ENCODE assay signal across 15 cellular contexts in genomic region chr1:54302951-54303843, GRCh38.
DNase-seq lines count a peak whose midpoint lies in the region; ATAC-seq and TF ChIP-seq lines count a peak whose summit lies in the region.
"Had no signal": no experiment of that assay in that cellular context is flagged by ENCODE, and none has a peak within 500 bp of the region (broad histone marks: within the 10 kb centered on the region; RNA-seq: fewer than 3 reads in every experiment).

No MANE protein-coding gene starts in this region.

- POLR2A ChIA-PET in CD4-positive, alpha-beta T cell (lab: Charles Lee), result interaction anchor here (1.0 to 1.1 kb wide), 2 partner anchors 9 to 10 kb away, joined by 3 to 4 read pairs; no protein-coding TSS in a partner anchor
- POLR2A ChIA-PET in IMR-90 (lab: Charles Lee; ENCODE audit: unreplicated experiment), result no interaction called here
- POLR2A ChIA-PET in activated CD4-positive, alpha-beta T cell treated with anti-CD3 and anti-CD28 coated beads, Interleukin-2, amount 10 ng/mL, durations not matched to agents 7 days and 5 days (lab: Charles Lee), result no interaction called here

- no peak for ATAC-seq in CD4-positive, alpha-beta T cell (ENCODE audit: poor library complexity)
- peak; percentile 22; the same call in 1 of the 2 replicates for ATAC-seq in IMR-90 (ENCODE audit: low read depth)
- ATAC-seq in activated naive CD4-positive, alpha-beta T cell treated with anti-CD3 and anti-CD28 coated beads, Interleukin-2, amount 50 U/mL, for 72 hours, result no peak

- H3K27me3 ChIP-seq in CD4-positive, alpha-beta T cell (ENCODE audit: control insufficient read depth, insufficient read depth, low read length), result no peaks in the 10 kb centered on the region
- no peaks in the 10 kb centered on the region for H3K27me3 ChIP-seq in IMR-90 (ENCODE audit: control insufficient read depth, insufficient read depth, low read length)
- H3K27me3 ChIP-seq in endodermal cell (ENCODE audit: control insufficient read depth, insufficient read depth, low read length, poor library complexity, severe bottlenecking), result no peaks in the 10 kb centered on the region
- H3K27me3 ChIP-seq: adrenal gland, dorsolateral prefrontal cortex had no signal

- no peak overlapping the region for H3K23ac ChIP-seq in IMR-90 (ENCODE audit: low read depth, low read length)

- peak overlapping the region; percentile 61 for H3K27ac Mint-ChIP-seq in CD4-positive, alpha-beta T cell
- peak overlapping the region; percentile 28 for H3K27ac Mint-ChIP-seq in endodermal cell
- H3K27ac Mint-ChIP-seq in activated CD4-positive, alpha-beta T cell treated with anti-CD3 and anti-CD28 coated beads, Interleukin-2, amount 10 ng/mL, durations not matched to agents 7 days and 5 days, result no peak overlapping the region
- H3K27ac Mint-ChIP-seq in activated naive CD4-positive, alpha-beta T cell treated with anti-CD3 and anti-CD28 coated beads, Interleukin-2, amount 50 U/mL, for 72 hours, result peak overlapping the region in 1 of 2 donors; percentile 13

- H4K8ac ChIP-seq in IMR-90 (ENCODE audit: low read depth in 2 of 2, low read length in 2 of 2), result no peak overlapping the region

- H2BK15ac ChIP-seq in IMR-90 (ENCODE audit: low read depth, low read length), result no peak overlapping the region

- no peak overlapping the region for H3K56ac ChIP-seq in IMR-90 (ENCODE audit: extremely low read depth, insufficient read depth, low read length)

- H3K18ac ChIP-seq in IMR-90 (ENCODE audit: low read depth, low read length), result no peak overlapping the region

- no peak overlapping the region for H2BK20ac ChIP-seq in IMR-90 (ENCODE audit: low read depth, low read length)

- no peak overlapping the region for H3K4ac ChIP-seq in IMR-90 (ENCODE audit: low read depth, low read length)

- BruUV-seq in IMR-90 (replicated peaks; lab: Mats Ljungman, UMichigan), result no TSS peak

- H3K4me1 Mint-ChIP-seq in CD4-positive, alpha-beta T cell (ENCODE audit: low read depth), result peaks cover 78% of the 10 kb centered on the region
- H3K4me1 Mint-ChIP-seq in endodermal cell, result peaks cover 88% of the 10 kb centered on the region
- peaks cover 47% of the 10 kb centered on the region for H3K4me1 Mint-ChIP-seq in activated CD4-positive, alpha-beta T cell treated with anti-CD3 and anti-CD28 coated beads, Interleukin-2, amount 10 ng/mL, durations not matched to agents 7 days and 5 days

- no peaks in the 10 kb centered on the region for H3K36me3 Mint-ChIP-seq in CD4-positive, alpha-beta T cell (ENCODE audit: low read depth)
- H3K36me3 Mint-ChIP-seq in endodermal cell (ENCODE audit: low read depth), result peaks cover 26% of the 10 kb centered on the region
- peaks cover 7% of the 10 kb centered on the region for H3K36me3 Mint-ChIP-seq in activated CD4-positive, alpha-beta T cell treated with anti-CD3 and anti-CD28 coated beads, Interleukin-2, amount 10 ng/mL, durations not matched to agents 7 days and 5 days (ENCODE audit: low read depth)
- H3K36me3 Mint-ChIP-seq in activated naive CD4-positive, alpha-beta T cell treated with anti-CD3 and anti-CD28 coated beads, Interleukin-2, amount 50 U/mL, for 72 hours, result no peaks in the 10 kb centered on the region

- no peak overlapping the region for H3K4me3 Mint-ChIP-seq in CD4-positive, alpha-beta T cell
- no peak overlapping the region for H3K4me3 Mint-ChIP-seq in endodermal cell
- H3K4me3 Mint-ChIP-seq in activated CD4-positive, alpha-beta T cell treated with anti-CD3 and anti-CD28 coated beads, Interleukin-2, amount 10 ng/mL, durations not matched to agents 7 days and 5 days, result no peak overlapping the region

- dilution Hi-C loops in IMR-90 (cut with HindIII; ENCODE audit: low sequenced_read_pairs, unreplicated experiment), result no loop called here

- peaks cover 46 to 95% of the 10 kb centered on the region in 2 experiments for H3K79me1 ChIP-seq in IMR-90 (ENCODE audit: low read depth in 1 of 2, low read length in 2 of 2)

- CTCF ChIA-PET in CD4-positive, alpha-beta T cell (lab: Charles Lee), result no interaction called here
- CTCF ChIA-PET in IMR-90 (lab: Yijun Ruan, JAX), result no interaction called here
- CTCF ChIA-PET in activated CD4-positive, alpha-beta T cell treated with anti-CD3 and anti-CD28 coated beads, Interleukin-2, amount 10 ng/mL, durations not matched to agents 7 days and 5 days (lab: Charles Lee), result interaction anchor here (0.6 to 1.5 kb wide), 4 partner anchors 10 to 35 kb away, joined by 3 read pairs; no protein-coding TSS in a partner anchor

- no peak overlapping the region for H2BK5ac ChIP-seq in IMR-90 (ENCODE audit: low read depth, low read length, poor library complexity, severe bottlenecking)

- H3K4me3 ChIP-seq in IMR-90 (ENCODE audit: insufficient read depth, low read depth, low read length) (no peak overlapping the region), endodermal cell (ENCODE audit: low read length) (no peak overlapping the region)
- H3K4me3 ChIP-seq: adrenal gland, dorsolateral prefrontal cortex had no signal

- H3K9me1 ChIP-seq in IMR-90 (ENCODE audit: insufficient read depth, low read length), result peaks cover 46% of the 10 kb centered on the region

- H3K4me1 ChIP-seq in IMR-90 (ENCODE audit: control insufficient read depth, insufficient read depth, low read length) (peaks cover 12% of the 10 kb centered on the region), endodermal cell (ENCODE audit: control insufficient read depth, insufficient read depth, low read length) (peaks cover 55% of the 10 kb centered on the region)

- H3K9ac ChIP-seq in IMR-90 (ENCODE audit: low read depth, low read length), result no peak overlapping the region
- H3K9ac ChIP-seq in endodermal cell (ENCODE audit: extremely low read depth, low read length, poor library complexity, severe bottlenecking), result no peak overlapping the region

- TF ChIP-seq POLR2A in IMR-90 (IDR thresholded peaks at IDR 0.05; ENCODE audit: low read depth, low read length), result no peak

- no peaks in the 10 kb centered on the region for H3K9me3 Mint-ChIP-seq in CD4-positive, alpha-beta T cell
- no peaks in the 10 kb centered on the region for H3K9me3 Mint-ChIP-seq in endodermal cell
- no peaks in the 10 kb centered on the region for H3K9me3 Mint-ChIP-seq in activated CD4-positive, alpha-beta T cell treated with anti-CD3 and anti-CD28 coated beads, Interleukin-2, amount 10 ng/mL, durations not matched to agents 7 days and 5 days
- no peaks in the 10 kb centered on the region for H3K9me3 Mint-ChIP-seq in activated naive CD4-positive, alpha-beta T cell treated with anti-CD3 and anti-CD28 coated beads, Interleukin-2, amount 50 U/mL, for 72 hours

- 0 out of 2 replicates have a peak overlapping the region, but pooled peaks have one; percentile 4 for H3K14ac ChIP-seq in IMR-90 (replicated peaks; ENCODE audit: low read depth, low read length)

- peaks cover 53% of the 10 kb centered on the region for H4K20me1 ChIP-seq in IMR-90 (ENCODE audit: insufficient read depth, low read length)

- no peak overlapping the region for H2AFZ ChIP-seq in IMR-90 (replicated peaks; ENCODE audit: low read length, poor library complexity)

- no peak overlapping the region for H4K5ac ChIP-seq in IMR-90 (ENCODE audit: low read depth, low read length)

- H3K9me3 ChIP-seq in CD4-positive, alpha-beta T cell (ENCODE audit: control insufficient read depth, low read length), result no peaks in the 10 kb centered on the region
- H3K9me3 ChIP-seq in IMR-90 (ENCODE audit: control insufficient read depth, insufficient read depth, low read length) (no peaks in the 10 kb centered on the region), endodermal cell (ENCODE audit: control insufficient read depth, low read length) (no peaks in the 10 kb centered on the region)
- H3K9me3 ChIP-seq: adrenal gland had no signal

- H3K36me3 ChIP-seq in IMR-90 (ENCODE audit: control insufficient read depth, insufficient read depth, low read length) (no peaks in the 10 kb centered on the region; the same call in 1 of the 2 replicates), endodermal cell (ENCODE audit: control insufficient read depth, insufficient read depth, low read length) (peaks cover 52% of the 10 kb centered on the region)
- H3K36me3 ChIP-seq: adrenal gland had no signal

- in situ Hi-C loops in IMR-90 (cut with MboI; ENCODE audit: low sequenced_read_pairs), result no loop called here

- no peak for TF ChIP-seq CTCF in CD4-positive, alpha-beta T cell (IDR thresholded peaks at IDR 0.05)
- no peak for TF ChIP-seq CTCF in IMR-90 (conservative IDR thresholded peaks at IDR 0.05; ENCODE audit: low read depth, low read length)
- TF ChIP-seq CTCF in endodermal cell (conservative IDR thresholded peaks at IDR 0.05), result no peak

- H2AK5ac ChIP-seq in IMR-90 (ENCODE audit: low read depth, low read length), result no peak overlapping the region

- WGBS in IMR-90 (ENCODE audit: extremely low coverage in 2 of 2, insufficient read length in 1 of 2), 2 experiments, result 17% methylated on average over 1 of the region's 22 CpGs; no CpG with 5 or more reads in 1 of the 2 experiments
- 91 to 97% methylated on average over 12 to 22 of the region's 22 CpGs for WGBS in endodermal cell (ENCODE audit: insufficient coverage in 1 of 2, insufficient read length in 1 of 2), 2 experiments

- intact Hi-C loops in CD4-positive, alpha-beta T cell (cut with DNase I, micrococcal nuclease), result no loop called here
- intact Hi-C loops in IMR-90 (cut with micrococcal nuclease), result no loop called here

- no peak overlapping the region for H2BK120ac ChIP-seq in IMR-90 (ENCODE audit: low read depth, low read length)

- no peak for DNase-seq in CD4-positive, alpha-beta T cell
- no peak for DNase-seq in IMR-90
- DNase-seq in NCI-H748 treated with DMSO at 0.1 percent for 48 hours (lab: John Stamatoyannopoulos, UW), result peak; percentile 88
- no peak for DNase-seq in endodermal cell
- no peak for DNase-seq in activated CD4-positive, alpha-beta T cell treated with anti-CD3 and anti-CD28 coated beads, Interleukin-2, amount 10 ng/mL, durations not matched to agents 7 days and 5 days
- DNase-seq in OCI-M2 (lab: John Stamatoyannopoulos, UW; ENCODE audit: unreplicated experiment), result no peak
- DNase-seq in iPS-NIHi11 (ENCODE audit: low spot score), result no peak
- no peak for DNase-seq in activated naive CD4-positive, alpha-beta T cell treated with anti-CD3 and anti-CD28 coated beads, Interleukin-2, amount 50 U/mL, for 72 hours (ENCODE audit: low spot score in 2 of 2)
- DNase-seq: dorsolateral prefrontal cortex; HCEC 1CT; islet precursor cell; NCI-H226; stimulated activated CD4-positive, alpha-beta T cell treated with anti-CD3 and anti-CD28 coated beads, Interleukin-4, amount 100 ng/mL, for 4 hours; stimulated activated naive CD4-positive, alpha-beta T cell treated with Interleukin-2 at 50 U/mL for 16 hours had no signal

- H2AK9ac ChIP-seq in IMR-90 (replicated peaks; ENCODE audit: low read depth, low read length, poor library complexity), result no peak overlapping the region

- no peak for TF ChIP-seq RAD21 in IMR-90 (IDR thresholded peaks at IDR 0.05; ENCODE audit: low read length)

- no peaks in the 10 kb centered on the region for H3K27me3 Mint-ChIP-seq in CD4-positive, alpha-beta T cell
- H3K27me3 Mint-ChIP-seq in endodermal cell (ENCODE audit: insufficient read depth), result no peaks in the 10 kb centered on the region
- H3K27me3 Mint-ChIP-seq in activated CD4-positive, alpha-beta T cell treated with anti-CD3 and anti-CD28 coated beads, Interleukin-2, amount 10 ng/mL, durations not matched to agents 7 days and 5 days, result no peaks in the 10 kb centered on the region

- H3K27ac ChIP-seq in CD4-positive, alpha-beta T cell (ENCODE audit: low read depth, low read length), result no peak overlapping the region
- H3K27ac ChIP-seq in IMR-90 (ENCODE audit: insufficient read depth, low read length), result no peak overlapping the region
- no peak overlapping the region for H3K27ac ChIP-seq in endodermal cell (ENCODE audit: low read depth, low read length)

- H4K91ac ChIP-seq in IMR-90 (ENCODE audit: insufficient read depth, low read depth, low read length), result no peak overlapping the region

- H3K4me2 ChIP-seq in IMR-90 (ENCODE audit: low read depth, low read length), result no peak overlapping the region
